1 cellular context compared by ENCODE assay signal in the genomic region with DNA sequence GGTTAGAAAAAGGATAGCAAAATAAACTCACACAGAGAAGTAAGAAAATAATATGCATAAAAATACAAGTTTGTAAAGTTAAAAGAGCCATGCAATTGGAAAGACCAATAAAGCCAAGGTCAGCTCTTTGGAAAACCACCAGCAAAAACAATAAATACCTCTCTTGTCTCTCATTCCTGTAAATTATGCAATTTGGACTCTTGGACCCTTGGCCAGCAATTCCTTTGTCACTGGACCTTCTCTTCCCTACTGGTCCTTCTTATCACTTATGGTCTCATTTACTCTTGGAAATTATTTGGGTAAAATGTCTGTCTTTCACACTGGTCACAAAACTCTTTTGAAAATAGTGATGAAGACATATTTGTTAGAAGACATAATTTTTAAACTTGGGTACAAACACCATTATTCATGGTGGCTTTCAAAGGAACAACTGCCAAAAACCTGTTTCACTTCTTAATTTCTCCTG.
A peak's percentile ranks its signal among the peaks of the same experiment; 100 is the strongest.
TF ChIP-seq lines count a peak whose summit lies in the region.

No MANE protein-coding gene starts in this region.

TF ChIP-seq in HepG2, 621 proteins besides CTCF, POLR2A, EP300 and RAD21 (continued from another document and continues in another):
- TF ChIP-seq, protein P1, sequence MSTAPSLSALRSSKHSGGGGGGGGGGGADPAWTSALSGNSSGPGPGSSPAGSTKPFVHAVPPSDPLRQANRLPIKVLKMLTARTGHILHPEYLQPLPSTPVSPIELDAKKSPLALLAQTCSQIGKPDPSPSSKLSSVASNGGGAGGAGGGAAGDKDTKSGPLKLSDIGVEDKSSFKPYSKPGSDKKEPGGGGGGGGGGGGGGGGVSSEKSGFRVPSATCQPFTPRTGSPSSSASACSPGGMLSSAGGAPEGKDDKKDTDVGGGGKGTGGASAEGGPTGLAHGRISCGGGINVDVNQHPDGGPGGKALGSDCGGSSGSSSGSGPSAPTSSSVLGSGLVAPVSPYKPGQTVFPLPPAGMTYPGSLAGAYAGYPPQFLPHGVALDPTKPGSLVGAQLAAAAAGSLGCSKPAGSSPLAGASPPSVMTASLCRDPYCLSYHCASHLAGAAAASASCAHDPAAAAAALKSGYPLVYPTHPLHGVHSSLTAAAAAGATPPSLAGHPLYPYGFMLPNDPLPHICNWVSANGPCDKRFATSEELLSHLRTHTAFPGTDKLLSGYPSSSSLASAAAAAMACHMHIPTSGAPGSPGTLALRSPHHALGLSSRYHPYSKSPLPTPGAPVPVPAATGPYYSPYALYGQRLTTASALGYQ (CRISPR knock-in tag; IDR thresholded peaks at IDR 0.05), result peak; percentile 88
- no peak for TF ChIP-seq ZNF292 (CRISPR knock-in tag; IDR thresholded peaks at IDR 0.05; ENCODE audit: borderline replicate concordance, low read depth)
- TF ChIP-seq, protein P2, sequence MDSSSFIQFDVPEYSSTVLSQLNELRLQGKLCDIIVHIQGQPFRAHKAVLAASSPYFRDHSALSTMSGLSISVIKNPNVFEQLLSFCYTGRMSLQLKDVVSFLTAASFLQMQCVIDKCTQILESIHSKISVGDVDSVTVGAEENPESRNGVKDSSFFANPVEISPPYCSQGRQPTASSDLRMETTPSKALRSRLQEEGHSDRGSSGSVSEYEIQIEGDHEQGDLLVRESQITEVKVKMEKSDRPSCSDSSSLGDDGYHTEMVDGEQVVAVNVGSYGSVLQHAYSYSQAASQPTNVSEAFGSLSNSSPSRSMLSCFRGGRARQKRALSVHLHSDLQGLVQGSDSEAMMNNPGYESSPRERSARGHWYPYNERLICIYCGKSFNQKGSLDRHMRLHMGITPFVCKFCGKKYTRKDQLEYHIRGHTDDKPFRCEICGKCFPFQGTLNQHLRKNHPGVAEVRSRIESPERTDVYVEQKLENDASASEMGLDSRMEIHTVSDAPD (CRISPR knock-in tag; IDR thresholded peaks at IDR 0.05), result no peak
- TF ChIP-seq, protein P3, sequence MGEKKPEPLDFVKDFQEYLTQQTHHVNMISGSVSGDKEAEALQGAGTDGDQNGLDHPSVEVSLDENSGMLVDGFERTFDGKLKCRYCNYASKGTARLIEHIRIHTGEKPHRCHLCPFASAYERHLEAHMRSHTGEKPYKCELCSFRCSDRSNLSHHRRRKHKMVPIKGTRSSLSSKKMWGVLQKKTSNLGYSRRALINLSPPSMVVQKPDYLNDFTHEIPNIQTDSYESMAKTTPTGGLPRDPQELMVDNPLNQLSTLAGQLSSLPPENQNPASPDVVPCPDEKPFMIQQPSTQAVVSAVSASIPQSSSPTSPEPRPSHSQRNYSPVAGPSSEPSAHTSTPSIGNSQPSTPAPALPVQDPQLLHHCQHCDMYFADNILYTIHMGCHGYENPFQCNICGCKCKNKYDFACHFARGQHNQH (CRISPR knock-in tag; IDR thresholded peaks at IDR 0.05), result peak; percentile 58; the same call in 1 of the 2 replicates
- TF ChIP-seq NRL (CRISPR knock-in tag; IDR thresholded peaks at IDR 0.05; ENCODE audit: borderline replicate concordance), result no peak
- TF ChIP-seq SAP130 (CRISPR knock-in tag; IDR thresholded peaks at IDR 0.05; ENCODE audit: low read depth), result peak; percentile 51
- TF ChIP-seq, protein P4, sequence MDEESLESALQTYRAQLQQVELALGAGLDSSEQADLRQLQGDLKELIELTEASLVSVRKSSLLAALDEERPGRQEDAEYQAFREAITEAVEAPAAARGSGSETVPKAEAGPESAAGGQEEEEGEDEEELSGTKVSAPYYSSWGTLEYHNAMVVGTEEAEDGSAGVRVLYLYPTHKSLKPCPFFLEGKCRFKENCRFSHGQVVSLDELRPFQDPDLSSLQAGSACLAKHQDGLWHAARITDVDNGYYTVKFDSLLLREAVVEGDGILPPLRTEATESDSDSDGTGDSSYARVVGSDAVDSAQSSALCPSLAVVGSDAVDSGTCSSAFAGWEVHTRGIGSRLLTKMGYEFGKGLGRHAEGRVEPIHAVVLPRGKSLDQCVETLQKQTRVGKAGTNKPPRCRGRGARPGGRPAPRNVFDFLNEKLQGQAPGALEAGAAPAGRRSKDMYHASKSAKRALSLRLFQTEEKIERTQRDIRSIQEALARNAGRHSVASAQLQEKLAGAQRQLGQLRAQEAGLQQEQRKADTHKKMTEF (CRISPR knock-in tag; IDR thresholded peaks at IDR 0.05), result peak; percentile 96
- TF ChIP-seq RFX5 (IDR thresholded peaks at IDR 0.05; ENCODE audit: low read depth, low read length), result no peak
- TF ChIP-seq FOXC1 (CRISPR knock-in tag; IDR thresholded peaks at IDR 0.05; ENCODE audit: borderline replicate concordance), result no peak
- peak; percentile 88; the same call in 1 of the 2 replicates for TF ChIP-seq NFKBIZ (CRISPR knock-in tag; IDR thresholded peaks at IDR 0.05)
- peak; percentile 94 for TF ChIP-seq ZNF331 (CRISPR knock-in tag; IDR thresholded peaks at IDR 0.05)
- TF ChIP-seq PAX8 (CRISPR knock-in tag; IDR thresholded peaks at IDR 0.05; ENCODE audit: borderline replicate concordance), result no peak
- TF ChIP-seq DR1 (CRISPR knock-in tag; IDR thresholded peaks at IDR 0.05), result no peak
- TF ChIP-seq ZNF343 (CRISPR knock-in tag; IDR thresholded peaks at IDR 0.05), result no peak
- TF ChIP-seq HOXA7 (CRISPR knock-in tag; IDR thresholded peaks at IDR 0.05), result no peak
- peak; percentile 90 for TF ChIP-seq MED1 (CRISPR knock-in tag; IDR thresholded peaks at IDR 0.05)
- TF ChIP-seq HNF4G (IDR thresholded peaks at IDR 0.05; ENCODE audit: borderline replicate concordance, low read depth, low read length), result peak; percentile 97
- peak; percentile 87; the same call in 1 of the 2 replicates for TF ChIP-seq HNF4G (CRISPR knock-in tag; IDR thresholded peaks at IDR 0.05; ENCODE audit: borderline replicate concordance, low read depth)
- TF ChIP-seq, protein P5, sequence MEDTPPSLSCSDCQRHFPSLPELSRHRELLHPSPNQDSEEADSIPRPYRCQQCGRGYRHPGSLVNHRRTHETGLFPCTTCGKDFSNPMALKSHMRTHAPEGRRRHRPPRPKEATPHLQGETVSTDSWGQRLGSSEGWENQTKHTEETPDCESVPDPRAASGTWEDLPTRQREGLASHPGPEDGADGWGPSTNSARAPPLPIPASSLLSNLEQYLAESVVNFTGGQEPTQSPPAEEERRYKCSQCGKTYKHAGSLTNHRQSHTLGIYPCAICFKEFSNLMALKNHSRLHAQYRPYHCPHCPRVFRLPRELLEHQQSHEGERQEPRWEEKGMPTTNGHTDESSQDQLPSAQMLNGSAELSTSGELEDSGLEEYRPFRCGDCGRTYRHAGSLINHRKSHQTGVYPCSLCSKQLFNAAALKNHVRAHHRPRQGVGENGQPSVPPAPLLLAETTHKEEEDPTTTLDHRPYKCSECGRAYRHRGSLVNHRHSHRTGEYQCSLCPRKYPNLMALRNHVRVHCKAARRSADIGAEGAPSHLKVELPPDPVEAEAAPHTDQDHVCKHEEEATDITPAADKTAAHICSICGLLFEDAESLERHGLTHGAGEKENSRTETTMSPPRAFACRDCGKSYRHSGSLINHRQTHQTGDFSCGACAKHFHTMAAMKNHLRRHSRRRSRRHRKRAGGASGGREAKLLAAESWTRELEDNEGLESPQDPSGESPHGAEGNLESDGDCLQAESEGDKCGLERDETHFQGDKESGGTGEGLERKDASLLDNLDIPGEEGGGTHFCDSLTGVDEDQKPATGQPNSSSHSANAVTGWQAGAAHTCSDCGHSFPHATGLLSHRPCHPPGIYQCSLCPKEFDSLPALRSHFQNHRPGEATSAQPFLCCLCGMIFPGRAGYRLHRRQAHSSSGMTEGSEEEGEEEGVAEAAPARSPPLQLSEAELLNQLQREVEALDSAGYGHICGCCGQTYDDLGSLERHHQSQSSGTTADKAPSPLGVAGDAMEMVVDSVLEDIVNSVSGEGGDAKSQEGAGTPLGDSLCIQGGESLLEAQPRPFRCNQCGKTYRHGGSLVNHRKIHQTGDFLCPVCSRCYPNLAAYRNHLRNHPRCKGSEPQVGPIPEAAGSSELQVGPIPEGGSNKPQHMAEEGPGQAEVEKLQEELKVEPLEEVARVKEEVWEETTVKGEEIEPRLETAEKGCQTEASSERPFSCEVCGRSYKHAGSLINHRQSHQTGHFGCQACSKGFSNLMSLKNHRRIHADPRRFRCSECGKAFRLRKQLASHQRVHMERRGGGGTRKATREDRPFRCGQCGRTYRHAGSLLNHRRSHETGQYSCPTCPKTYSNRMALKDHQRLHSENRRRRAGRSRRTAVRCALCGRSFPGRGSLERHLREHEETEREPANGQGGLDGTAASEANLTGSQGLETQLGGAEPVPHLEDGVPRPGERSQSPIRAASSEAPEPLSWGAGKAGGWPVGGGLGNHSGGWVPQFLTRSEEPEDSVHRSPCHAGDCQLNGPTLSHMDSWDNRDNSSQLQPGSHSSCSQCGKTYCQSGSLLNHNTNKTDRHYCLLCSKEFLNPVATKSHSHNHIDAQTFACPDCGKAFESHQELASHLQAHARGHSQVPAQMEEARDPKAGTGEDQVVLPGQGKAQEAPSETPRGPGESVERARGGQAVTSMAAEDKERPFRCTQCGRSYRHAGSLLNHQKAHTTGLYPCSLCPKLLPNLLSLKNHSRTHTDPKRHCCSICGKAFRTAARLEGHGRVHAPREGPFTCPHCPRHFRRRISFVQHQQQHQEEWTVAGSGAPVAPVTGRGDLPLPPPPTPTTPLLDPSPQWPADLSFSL (CRISPR knock-in tag; IDR thresholded peaks at IDR 0.05), result no peak
- peak; percentile 82 for TF ChIP-seq RARA (CRISPR knock-in tag; IDR thresholded peaks at IDR 0.05)
- TF ChIP-seq, protein P6, sequence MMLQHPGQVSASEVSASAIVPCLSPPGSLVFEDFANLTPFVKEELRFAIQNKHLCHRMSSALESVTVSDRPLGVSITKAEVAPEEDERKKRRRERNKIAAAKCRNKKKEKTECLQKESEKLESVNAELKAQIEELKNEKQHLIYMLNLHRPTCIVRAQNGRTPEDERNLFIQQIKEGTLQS (CRISPR knock-in tag; IDR thresholded peaks at IDR 0.05), result peak; percentile 48; the same call in 1 of the 2 replicates
- no peak for TF ChIP-seq ZNF547 (CRISPR knock-in tag; IDR thresholded peaks at IDR 0.05)
- TF ChIP-seq MTA1 (CRISPR knock-in tag; IDR thresholded peaks at IDR 0.05; ENCODE audit: borderline replicate concordance), result no peak
- peak; percentile 94 for TF ChIP-seq ZMYM4 (CRISPR knock-in tag; IDR thresholded peaks at IDR 0.05)
- TF ChIP-seq, protein P7, sequence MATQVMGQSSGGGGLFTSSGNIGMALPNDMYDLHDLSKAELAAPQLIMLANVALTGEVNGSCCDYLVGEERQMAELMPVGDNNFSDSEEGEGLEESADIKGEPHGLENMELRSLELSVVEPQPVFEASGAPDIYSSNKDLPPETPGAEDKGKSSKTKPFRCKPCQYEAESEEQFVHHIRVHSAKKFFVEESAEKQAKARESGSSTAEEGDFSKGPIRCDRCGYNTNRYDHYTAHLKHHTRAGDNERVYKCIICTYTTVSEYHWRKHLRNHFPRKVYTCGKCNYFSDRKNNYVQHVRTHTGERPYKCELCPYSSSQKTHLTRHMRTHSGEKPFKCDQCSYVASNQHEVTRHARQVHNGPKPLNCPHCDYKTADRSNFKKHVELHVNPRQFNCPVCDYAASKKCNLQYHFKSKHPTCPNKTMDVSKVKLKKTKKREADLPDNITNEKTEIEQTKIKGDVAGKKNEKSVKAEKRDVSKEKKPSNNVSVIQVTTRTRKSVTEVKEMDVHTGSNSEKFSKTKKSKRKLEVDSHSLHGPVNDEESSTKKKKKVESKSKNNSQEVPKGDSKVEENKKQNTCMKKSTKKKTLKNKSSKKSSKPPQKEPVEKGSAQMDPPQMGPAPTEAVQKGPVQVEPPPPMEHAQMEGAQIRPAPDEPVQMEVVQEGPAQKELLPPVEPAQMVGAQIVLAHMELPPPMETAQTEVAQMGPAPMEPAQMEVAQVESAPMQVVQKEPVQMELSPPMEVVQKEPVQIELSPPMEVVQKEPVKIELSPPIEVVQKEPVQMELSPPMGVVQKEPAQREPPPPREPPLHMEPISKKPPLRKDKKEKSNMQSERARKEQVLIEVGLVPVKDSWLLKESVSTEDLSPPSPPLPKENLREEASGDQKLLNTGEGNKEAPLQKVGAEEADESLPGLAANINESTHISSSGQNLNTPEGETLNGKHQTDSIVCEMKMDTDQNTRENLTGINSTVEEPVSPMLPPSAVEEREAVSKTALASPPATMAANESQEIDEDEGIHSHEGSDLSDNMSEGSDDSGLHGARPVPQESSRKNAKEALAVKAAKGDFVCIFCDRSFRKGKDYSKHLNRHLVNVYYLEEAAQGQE (IDR thresholded peaks at IDR 0.05; ENCODE audit: borderline replicate concordance in 1 of 2, low read depth in 1 of 2, low read length in 2 of 2), result peak in 1 of 2 experiments; percentile 53; a peak in 1 of 4 replicates
- TF ChIP-seq, protein P8, sequence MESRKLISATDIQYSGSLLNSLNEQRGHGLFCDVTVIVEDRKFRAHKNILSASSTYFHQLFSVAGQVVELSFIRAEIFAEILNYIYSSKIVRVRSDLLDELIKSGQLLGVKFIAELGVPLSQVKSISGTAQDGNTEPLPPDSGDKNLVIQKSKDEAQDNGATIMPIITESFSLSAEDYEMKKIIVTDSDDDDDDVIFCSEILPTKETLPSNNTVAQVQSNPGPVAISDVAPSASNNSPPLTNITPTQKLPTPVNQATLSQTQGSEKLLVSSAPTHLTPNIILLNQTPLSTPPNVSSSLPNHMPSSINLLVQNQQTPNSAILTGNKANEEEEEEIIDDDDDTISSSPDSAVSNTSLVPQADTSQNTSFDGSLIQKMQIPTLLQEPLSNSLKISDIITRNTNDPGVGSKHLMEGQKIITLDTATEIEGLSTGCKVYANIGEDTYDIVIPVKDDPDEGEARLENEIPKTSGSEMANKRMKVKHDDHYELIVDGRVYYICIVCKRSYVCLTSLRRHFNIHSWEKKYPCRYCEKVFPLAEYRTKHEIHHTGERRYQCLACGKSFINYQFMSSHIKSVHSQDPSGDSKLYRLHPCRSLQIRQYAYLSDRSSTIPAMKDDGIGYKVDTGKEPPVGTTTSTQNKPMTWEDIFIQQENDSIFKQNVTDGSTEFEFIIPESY (CRISPR knock-in tag; IDR thresholded peaks at IDR 0.05), result no peak
- TF ChIP-seq, protein P9, sequence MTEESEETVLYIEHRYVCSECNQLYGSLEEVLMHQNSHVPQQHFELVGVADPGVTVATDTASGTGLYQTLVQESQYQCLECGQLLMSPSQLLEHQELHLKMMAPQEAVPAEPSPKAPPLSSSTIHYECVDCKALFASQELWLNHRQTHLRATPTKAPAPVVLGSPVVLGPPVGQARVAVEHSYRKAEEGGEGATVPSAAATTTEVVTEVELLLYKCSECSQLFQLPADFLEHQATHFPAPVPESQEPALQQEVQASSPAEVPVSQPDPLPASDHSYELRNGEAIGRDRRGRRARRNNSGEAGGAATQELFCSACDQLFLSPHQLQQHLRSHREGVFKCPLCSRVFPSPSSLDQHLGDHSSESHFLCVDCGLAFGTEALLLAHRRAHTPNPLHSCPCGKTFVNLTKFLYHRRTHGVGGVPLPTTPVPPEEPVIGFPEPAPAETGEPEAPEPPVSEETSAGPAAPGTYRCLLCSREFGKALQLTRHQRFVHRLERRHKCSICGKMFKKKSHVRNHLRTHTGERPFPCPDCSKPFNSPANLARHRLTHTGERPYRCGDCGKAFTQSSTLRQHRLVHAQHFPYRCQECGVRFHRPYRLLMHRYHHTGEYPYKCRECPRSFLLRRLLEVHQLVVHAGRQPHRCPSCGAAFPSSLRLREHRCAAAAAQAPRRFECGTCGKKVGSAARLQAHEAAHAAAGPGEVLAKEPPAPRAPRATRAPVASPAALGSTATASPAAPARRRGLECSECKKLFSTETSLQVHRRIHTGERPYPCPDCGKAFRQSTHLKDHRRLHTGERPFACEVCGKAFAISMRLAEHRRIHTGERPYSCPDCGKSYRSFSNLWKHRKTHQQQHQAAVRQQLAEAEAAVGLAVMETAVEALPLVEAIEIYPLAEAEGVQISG (CRISPR knock-in tag; IDR thresholded peaks at IDR 0.05), result no peak
- TF ChIP-seq HOXA5 (CRISPR knock-in tag; IDR thresholded peaks at IDR 0.05), result peak; percentile 63; the same call in 1 of the 2 replicates
- no peak for TF ChIP-seq ZNF550 (CRISPR knock-in tag; IDR thresholded peaks at IDR 0.05; ENCODE audit: borderline replicate concordance)
- TF ChIP-seq ZNF737 (CRISPR knock-in tag; IDR thresholded peaks at IDR 0.05; ENCODE audit: borderline replicate concordance), result no peak
- no peak for TF ChIP-seq MXI1 (IDR thresholded peaks at IDR 0.05; ENCODE audit: borderline replicate concordance, low read depth, low read length)
- no peak for TF ChIP-seq ZNF451 (CRISPR knock-in tag; IDR thresholded peaks at IDR 0.05)
- peak; percentile 61 for TF ChIP-seq HDAC1 (CRISPR knock-in tag; IDR thresholded peaks at IDR 0.05)
- TF ChIP-seq MAZ (IDR thresholded peaks at IDR 0.05; ENCODE audit: borderline replicate concordance, low read depth, low read length), result no peak
- TF ChIP-seq MAZ (CRISPR knock-in tag; IDR thresholded peaks at IDR 0.05; ENCODE audit: low read depth), result no peak
